Comparison of ENCODE assay signal across 9 cellular contexts in genomic region chr15:25849431-25849921, GRCh38. TPM values are rescaled to one million over a fixed set of nuclear protein-coding genes. Genes with fewer than 3 reads are reported as not detected.
A peak's percentile ranks its signal among the peaks of the same experiment; 100 is the strongest.
DNase-seq lines count a peak whose midpoint lies in the region; ATAC-seq lines count a peak whose summit lies in the region.
"Had no signal": no experiment of that assay in that cellular context is flagged by ENCODE, and none has a peak within 500 bp of the region (broad histone marks: within the 10 kb centered on the region; RNA-seq: fewer than 3 reads in every experiment).

No MANE protein-coding gene starts in this region.

- intact Hi-C loops in posterior vena cava (cut with DNase I) = loop anchor here in 1 of 2 donors (2.0 kb wide), 1 partner anchor 17 kb away; no protein-coding TSS in a partner anchor

- ATAC-seq in HG02970 (IDR thresholded peaks at IDR 0.05; ENCODE audit: low FRiP score, unreplicated experiment) = no peak
- ATAC-seq in HG02840 (IDR thresholded peaks at IDR 0.05; ENCODE audit: low FRiP score, unreplicated experiment) = no peak

- peak; percentile 80 for DNase-seq in EL
- DNase-seq in SW480 (ENCODE audit: low spot score) = peak; percentile 26
- peak; percentile 62 for DNase-seq in fibroblast of the conjunctiva (ENCODE audit: low read depth)
- DNase-seq in posterior vena cava (ENCODE audit: low spot score) = peak; percentile 69
- DNase-seq in T-helper 9 cell = no peak
- no peak for DNase-seq in iPS-NIHi7 (ENCODE audit: extremely low spot score)

RNA-seq across cellular contexts. Expression of gene ATP10A, which starts 13.7 kb away (rescaled TPM):
- 10 to 100 TPM; 18.7 to 21.5 TPM for total RNA-seq in posterior vena cava
- total RNA-seq: pulmonary artery endothelial cell had no signal

Comparison
In these comparisons a context has a peak if more than half of its experiments do, and no peak if none do; other contexts are left out.
1. DNase-seq: peak in EL (single experiment), SW480 (single experiment), fibroblast of the conjunctiva (single experiment) and posterior vena cava (single experiment); none in T-helper 9 cell (single experiment) and iPS-NIHi7 (single experiment).